ENCODE assay signal across 2 cellular contexts in the genomic region with DNA sequence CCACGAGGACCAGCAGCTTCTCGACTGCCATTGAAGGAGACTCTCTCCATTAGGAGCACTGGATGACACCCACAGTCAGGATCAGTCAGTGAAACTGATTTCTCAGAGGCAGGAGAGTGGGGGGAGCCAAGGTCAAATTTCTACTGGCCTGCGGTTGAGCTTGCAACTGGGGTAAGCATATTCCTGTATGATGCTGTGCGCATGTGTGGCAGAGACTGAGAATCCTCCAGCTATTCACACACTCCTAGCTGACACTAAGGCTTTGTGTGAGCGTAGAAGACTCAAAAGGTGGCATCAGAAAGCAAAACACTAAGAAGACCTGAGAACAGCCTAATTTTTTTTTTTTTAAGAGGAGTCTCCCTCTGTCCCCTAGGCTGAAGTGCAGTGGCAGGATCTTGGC.
TF ChIP-seq lines count a peak whose summit lies in the region.

No MANE protein-coding gene starts in this region.

TF ChIP-seq in GM23338, 12 proteins besides CTCF, POLR2A, EP300 and RAD21 (continues in another document):
- TF ChIP-seq ZNF331 (CRISPR knock-in tag; IDR thresholded peaks at IDR 0.05; ENCODE audit: low read depth) = no peak
- TF ChIP-seq POLR2AphosphoS5 (IDR thresholded peaks at IDR 0.05; ENCODE audit: low read depth) = no peak
- TF ChIP-seq, protein P1, sequence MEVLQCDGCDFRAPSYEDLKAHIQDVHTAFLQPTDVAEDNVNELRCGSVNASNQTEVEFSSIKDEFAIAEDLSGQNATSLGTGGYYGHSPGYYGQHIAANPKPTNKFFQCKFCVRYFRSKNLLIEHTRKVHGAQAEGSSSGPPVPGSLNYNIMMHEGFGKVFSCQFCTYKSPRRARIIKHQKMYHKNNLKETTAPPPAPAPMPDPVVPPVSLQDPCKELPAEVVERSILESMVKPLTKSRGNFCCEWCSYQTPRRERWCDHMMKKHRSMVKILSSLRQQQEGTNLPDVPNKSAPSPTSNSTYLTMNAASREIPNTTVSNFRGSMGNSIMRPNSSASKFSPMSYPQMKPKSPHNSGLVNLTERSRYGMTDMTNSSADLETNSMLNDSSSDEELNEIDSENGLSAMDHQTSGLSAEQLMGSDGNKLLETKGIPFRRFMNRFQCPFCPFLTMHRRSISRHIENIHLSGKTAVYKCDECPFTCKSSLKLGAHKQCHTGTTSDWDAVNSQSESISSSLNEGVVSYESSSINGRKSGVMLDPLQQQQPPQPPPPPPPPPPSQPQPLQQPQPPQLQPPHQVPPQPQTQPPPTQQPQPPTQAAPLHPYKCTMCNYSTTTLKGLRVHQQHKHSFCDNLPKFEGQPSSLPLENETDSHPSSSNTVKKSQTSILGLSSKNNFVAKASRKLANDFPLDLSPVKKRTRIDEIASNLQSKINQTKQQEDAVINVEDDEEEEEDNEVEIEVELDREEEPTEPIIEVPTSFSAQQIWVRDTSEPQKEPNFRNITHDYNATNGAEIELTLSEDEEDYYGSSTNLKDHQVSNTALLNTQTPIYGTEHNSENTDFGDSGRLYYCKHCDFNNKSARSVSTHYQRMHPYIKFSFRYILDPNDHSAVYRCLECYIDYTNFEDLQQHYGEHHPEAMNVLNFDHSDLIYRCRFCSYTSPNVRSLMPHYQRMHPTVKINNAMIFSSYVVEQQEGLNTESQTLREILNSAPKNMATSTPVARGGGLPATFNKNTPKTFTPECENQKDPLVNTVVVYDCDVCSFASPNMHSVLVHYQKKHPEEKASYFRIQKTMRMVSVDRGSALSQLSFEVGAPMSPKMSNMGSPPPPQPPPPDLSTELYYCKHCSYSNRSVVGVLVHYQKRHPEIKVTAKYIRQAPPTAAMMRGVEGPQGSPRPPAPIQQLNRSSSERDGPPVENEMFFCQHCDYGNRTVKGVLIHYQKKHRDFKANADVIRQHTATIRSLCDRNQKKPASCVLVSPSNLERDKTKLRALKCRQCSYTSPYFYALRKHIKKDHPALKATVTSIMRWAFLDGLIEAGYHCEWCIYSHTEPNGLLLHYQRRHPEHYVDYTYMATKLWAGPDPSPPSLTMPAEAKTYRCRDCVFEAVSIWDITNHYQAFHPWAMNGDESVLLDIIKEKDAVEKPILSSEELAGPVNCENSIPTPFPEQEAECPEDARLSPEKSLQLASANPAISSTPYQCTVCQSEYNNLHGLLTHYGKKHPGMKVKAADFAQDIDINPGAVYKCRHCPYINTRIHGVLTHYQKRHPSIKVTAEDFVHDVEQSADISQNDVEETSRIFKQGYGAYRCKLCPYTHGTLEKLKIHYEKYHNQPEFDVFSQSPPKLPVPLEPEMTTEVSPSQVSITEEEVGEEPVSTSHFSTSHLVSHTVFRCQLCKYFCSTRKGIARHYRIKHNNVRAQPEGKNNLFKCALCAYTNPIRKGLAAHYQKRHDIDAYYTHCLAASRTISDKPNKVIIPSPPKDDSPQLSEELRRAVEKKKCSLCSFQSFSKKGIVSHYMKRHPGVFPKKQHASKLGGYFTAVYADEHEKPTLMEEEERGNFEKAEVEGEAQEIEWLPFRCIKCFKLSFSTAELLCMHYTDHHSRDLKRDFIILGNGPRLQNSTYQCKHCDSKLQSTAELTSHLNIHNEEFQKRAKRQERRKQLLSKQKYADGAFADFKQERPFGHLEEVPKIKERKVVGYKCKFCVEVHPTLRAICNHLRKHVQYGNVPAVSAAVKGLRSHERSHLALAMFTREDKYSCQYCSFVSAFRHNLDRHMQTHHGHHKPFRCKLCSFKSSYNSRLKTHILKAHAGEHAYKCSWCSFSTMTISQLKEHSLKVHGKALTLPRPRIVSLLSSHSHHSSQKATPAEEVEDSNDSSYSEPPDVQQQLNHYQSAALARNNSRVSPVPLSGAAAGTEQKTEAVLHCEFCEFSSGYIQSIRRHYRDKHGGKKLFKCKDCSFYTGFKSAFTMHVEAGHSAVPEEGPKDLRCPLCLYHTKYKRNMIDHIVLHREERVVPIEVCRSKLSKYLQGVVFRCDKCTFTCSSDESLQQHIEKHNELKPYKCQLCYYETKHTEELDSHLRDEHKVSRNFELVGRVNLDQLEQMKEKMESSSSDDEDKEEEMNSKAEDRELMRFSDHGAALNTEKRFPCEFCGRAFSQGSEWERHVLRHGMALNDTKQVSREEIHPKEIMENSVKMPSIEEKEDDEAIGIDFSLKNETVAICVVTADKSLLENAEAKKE (CRISPR knock-in tag; IDR thresholded peaks at IDR 0.05) = no peak
- no peak for TF ChIP-seq EZH2phosphoT487 (IDR thresholded peaks at IDR 0.05; ENCODE audit: unreplicated experiment)
- TF ChIP-seq EZH2 (IDR thresholded peaks at IDR 0.05; ENCODE audit: low read depth, unreplicated experiment) = no peak
- TF ChIP-seq, protein P2, sequence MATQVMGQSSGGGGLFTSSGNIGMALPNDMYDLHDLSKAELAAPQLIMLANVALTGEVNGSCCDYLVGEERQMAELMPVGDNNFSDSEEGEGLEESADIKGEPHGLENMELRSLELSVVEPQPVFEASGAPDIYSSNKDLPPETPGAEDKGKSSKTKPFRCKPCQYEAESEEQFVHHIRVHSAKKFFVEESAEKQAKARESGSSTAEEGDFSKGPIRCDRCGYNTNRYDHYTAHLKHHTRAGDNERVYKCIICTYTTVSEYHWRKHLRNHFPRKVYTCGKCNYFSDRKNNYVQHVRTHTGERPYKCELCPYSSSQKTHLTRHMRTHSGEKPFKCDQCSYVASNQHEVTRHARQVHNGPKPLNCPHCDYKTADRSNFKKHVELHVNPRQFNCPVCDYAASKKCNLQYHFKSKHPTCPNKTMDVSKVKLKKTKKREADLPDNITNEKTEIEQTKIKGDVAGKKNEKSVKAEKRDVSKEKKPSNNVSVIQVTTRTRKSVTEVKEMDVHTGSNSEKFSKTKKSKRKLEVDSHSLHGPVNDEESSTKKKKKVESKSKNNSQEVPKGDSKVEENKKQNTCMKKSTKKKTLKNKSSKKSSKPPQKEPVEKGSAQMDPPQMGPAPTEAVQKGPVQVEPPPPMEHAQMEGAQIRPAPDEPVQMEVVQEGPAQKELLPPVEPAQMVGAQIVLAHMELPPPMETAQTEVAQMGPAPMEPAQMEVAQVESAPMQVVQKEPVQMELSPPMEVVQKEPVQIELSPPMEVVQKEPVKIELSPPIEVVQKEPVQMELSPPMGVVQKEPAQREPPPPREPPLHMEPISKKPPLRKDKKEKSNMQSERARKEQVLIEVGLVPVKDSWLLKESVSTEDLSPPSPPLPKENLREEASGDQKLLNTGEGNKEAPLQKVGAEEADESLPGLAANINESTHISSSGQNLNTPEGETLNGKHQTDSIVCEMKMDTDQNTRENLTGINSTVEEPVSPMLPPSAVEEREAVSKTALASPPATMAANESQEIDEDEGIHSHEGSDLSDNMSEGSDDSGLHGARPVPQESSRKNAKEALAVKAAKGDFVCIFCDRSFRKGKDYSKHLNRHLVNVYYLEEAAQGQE (IDR thresholded peaks at IDR 0.05; ENCODE audit: unreplicated experiment) = no peak
- no peak for TF ChIP-seq ZNF114 (CRISPR knock-in tag; IDR thresholded peaks at IDR 0.05)
- no peak for TF ChIP-seq JUNB (IDR thresholded peaks at IDR 0.05; ENCODE audit: unreplicated experiment)
- TF ChIP-seq NANOG (IDR thresholded peaks at IDR 0.05; ENCODE audit: borderline replicate concordance) = no peak
- TF ChIP-seq CREB1 (CRISPR knock-in tag; IDR thresholded peaks at IDR 0.05; ENCODE audit: low read depth) = no peak
- no peak for TF ChIP-seq STAT1 (IDR thresholded peaks at IDR 0.05; ENCODE audit: unreplicated experiment)

TF ChIP-seq in K562, 482 proteins besides CTCF, POLR2A, EP300 and RAD21:
- TF ChIP-seq NRF1 (conservative IDR thresholded peaks at IDR 0.05 in 1 of 2, IDR thresholded peaks at IDR 0.05 in 1 of 2) (peak; percentile 58 to 68), ZNF253 (CRISPR knock-in tag; conservative IDR thresholded peaks at IDR 0.05) (no peak), NFATC3 (IDR thresholded peaks at IDR 0.05) (no peak), CBX8 (IDR thresholded peaks at IDR 0.05; ENCODE audit: borderline replicate concordance, extremely low read depth, low read depth, low read length, poor library complexity, severe bottlenecking) (no peak)
